Comparison of ENCODE assay signal across 23 cellular contexts in genomic region chr3:138440596-138440995, GRCh38. TPM values are rescaled to one million over a fixed set of nuclear protein-coding genes. Genes with fewer than 3 reads are reported as not detected.
DNase-seq lines count a peak whose midpoint lies in the region; ATAC-seq and TF ChIP-seq lines count a peak whose summit lies in the region.
"Had no signal": no experiment of that assay in that cellular context is flagged by ENCODE, and none has a peak within 500 bp of the region (broad histone marks: within the 10 kb centered on the region; RNA-seq: fewer than 3 reads in every experiment).

No MANE protein-coding gene starts in this region.

- no peak for TF ChIP-seq CTCF in fibroblast of pulmonary artery (IDR thresholded peaks at IDR 0.05; ENCODE audit: low read length, missing control alignments)

- DNase-seq in HCEC 1CT = peak; percentile 65
- peak; percentile 36 for DNase-seq in fibroblast of pulmonary artery (ENCODE audit: low read depth)
- DNase-seq in stromal cell of bone marrow (ENCODE audit: low read depth) = peak; percentile 25
- DNase-seq in NCI-H2196 treated with DMSO at 0.1 percent for 48 hours (lab: John Stamatoyannopoulos, UW; ENCODE audit: unreplicated experiment) = no peak
- no peak for DNase-seq in DMS114 treated with DMSO at 0.1 percent for 48 hours (lab: John Stamatoyannopoulos, UW; ENCODE audit: unreplicated experiment)
- DNase-seq in left lobe of liver (ENCODE audit: low spot score) = no peak
- DNase-seq: activated CD4-positive, alpha-beta T cell treated with anti-CD3 and anti-CD28 coated beads for 36 hours; activated effector memory CD4-positive, alpha-beta T cell treated with Interleukin-2 at 50 U/mL for 16 hours; amniotic stem cell; effector memory CD8-positive, alpha-beta T cell; hippocampal formation; kidney; mesenchymal stem cell; MG63; naive B cell; NCI-H1694 treated with DMSO at 0.1 percent for 48 hours; NCI-H446 treated with DMSO at 0.1 percent for 48 hours; NK-92 treated with Interleukin-12 subunit alpha and Interleukin-12 subunit beta, amount 100 ng/mL, for 24 hours; stimulated activated CD4-positive, alpha-beta T cell treated with anti-CD3 and anti-CD28 coated beads, Interleukin-1b, Interleukin-23, amount 100 ng/mL, for 48 hours; stimulated activated naive CD4-positive, alpha-beta T cell; transverse colon had no signal

- no peak overlapping the region for H3K4me3 ChIP-seq in fibroblast of pulmonary artery (replicated peaks; ENCODE audit: low read depth, low read length)
- H3K4me3 ChIP-seq: MG63, ovary, transverse colon had no signal

- ATAC-seq in SK-N-SH treated with all-trans-retinoic acid at 6 μM for 48 hours (peak; percentile 2; the same call in 1 of the 3 replicates), left lobe of liver (no peak)
- ATAC-seq: activated CD4-positive, alpha-beta T cell treated with anti-CD3 and anti-CD28 coated beads for 36 hours; effector memory CD8-positive, alpha-beta T cell had no signal

TF ChIP-seq in SK-N-SH treated with all-trans-retinoic acid at 6 μM for 48 hours, 23 proteins besides CTCF, POLR2A, EP300 and RAD21:
- TF ChIP-seq PATZ1 (CRISPR knock-in tag; IDR thresholded peaks at IDR 0.05; ENCODE audit: borderline replicate concordance) (no peak), ZNF70 (CRISPR knock-in tag; IDR thresholded peaks at IDR 0.05) (no peak), ESRRG (CRISPR knock-in tag; IDR thresholded peaks at IDR 0.05) (no peak), GLIS3 (CRISPR knock-in tag; IDR thresholded peaks at IDR 0.05) (no peak), TSHZ2 (CRISPR knock-in tag; IDR thresholded peaks at IDR 0.05) (no peak), ZNF565 (CRISPR knock-in tag; conservative IDR thresholded peaks at IDR 0.05; ENCODE audit: low read depth) (no peak), PPARA (CRISPR knock-in tag; IDR thresholded peaks at IDR 0.05; ENCODE audit: borderline replicate concordance) (no peak), ISL1 (CRISPR knock-in tag; IDR thresholded peaks at IDR 0.05) (no peak), ZFP3 (CRISPR knock-in tag; IDR thresholded peaks at IDR 0.05) (no peak), CSRNP3 (CRISPR knock-in tag; IDR thresholded peaks at IDR 0.05) (no peak), SNAI2 (CRISPR knock-in tag; IDR thresholded peaks at IDR 0.05) (no peak), BACH2 (CRISPR knock-in tag; IDR thresholded peaks at IDR 0.05; ENCODE audit: borderline replicate concordance) (no peak), ZC3H10 (CRISPR knock-in tag; IDR thresholded peaks at IDR 0.05) (no peak)

RNA-seq across cellular contexts. Expression of gene ESYT3, which starts 6.2 kb away (rescaled TPM):
- total RNA-seq in left lobe of liver = 0.20 TPM

Comparison
In these comparisons a context has a peak if more than half of its experiments do, and no peak if none do; other contexts are left out.
1. DNase-seq: peak in HCEC 1CT (single experiment), fibroblast of pulmonary artery (single experiment) and stromal cell of bone marrow (single experiment); none in NCI-H2196 treated with DMSO at 0.1 percent for 48 hours (single experiment), DMS114 treated with DMSO at 0.1 percent for 48 hours (single experiment) and left lobe of liver (single experiment).